ENCODE assay signal across 1 cellular context in the genomic region with DNA sequence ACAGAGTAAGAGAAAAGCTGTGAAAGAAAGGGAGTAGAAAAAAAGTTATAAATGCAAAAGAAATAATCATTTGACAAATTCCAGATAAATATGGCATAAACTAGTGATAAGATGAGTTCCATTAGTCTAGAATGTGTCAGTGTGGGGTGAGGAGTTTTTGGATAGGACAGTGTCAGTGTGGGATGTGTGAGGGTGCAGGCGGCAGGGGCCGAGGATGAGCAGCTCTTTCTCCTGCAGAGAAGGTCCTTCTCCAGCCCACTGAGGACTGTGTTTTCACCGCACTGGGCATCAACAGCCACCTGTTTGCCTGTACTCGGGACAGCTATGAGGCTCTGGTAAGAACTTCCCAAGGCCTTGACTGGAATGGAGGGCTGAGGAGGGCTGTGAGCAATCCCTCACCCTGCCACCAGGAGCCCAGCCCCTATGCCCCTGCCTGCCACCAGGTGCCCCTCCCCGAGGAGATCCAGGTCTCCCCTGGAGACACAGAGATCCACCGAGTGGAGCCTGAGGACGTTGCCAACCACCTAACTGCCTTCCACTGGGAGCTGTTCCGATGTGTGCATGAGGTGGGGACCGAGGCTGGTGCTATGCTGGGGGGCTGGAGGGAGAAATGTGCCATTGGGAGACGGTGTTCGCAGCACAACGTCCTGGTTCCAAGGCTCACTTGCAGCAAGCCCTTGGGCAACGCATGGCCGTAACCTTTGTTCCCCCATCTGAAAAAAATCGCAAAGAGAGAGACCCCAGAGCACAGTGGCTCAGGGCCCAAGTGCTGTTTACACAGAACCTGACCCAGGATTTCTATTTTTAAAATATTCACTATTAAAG.
A peak's percentile ranks its signal among the peaks of the same experiment; 100 is the strongest.
TF ChIP-seq lines count a peak whose summit lies in the region.

No MANE protein-coding gene starts in this region.

TF ChIP-seq in HepG2, 621 proteins besides CTCF, POLR2A, EP300 and RAD21 (continued from another document and continues in another):
- TF ChIP-seq ZNF646 (CRISPR knock-in tag; IDR thresholded peaks at IDR 0.05) (no peak), AKAP8 (CRISPR knock-in tag; IDR thresholded peaks at IDR 0.05) (no peak), HOXA9 (CRISPR knock-in tag; IDR thresholded peaks at IDR 0.05; ENCODE audit: borderline replicate concordance) (no peak), THAP11 (CRISPR knock-in tag; IDR thresholded peaks at IDR 0.05) (no peak), ZNF746 (CRISPR knock-in tag; IDR thresholded peaks at IDR 0.05) (0 out of 2 replicates have a peak, but pooled peaks have one; percentile 11), ZFY (CRISPR knock-in tag; IDR thresholded peaks at IDR 0.05) (peak; percentile 11; the same call in 1 of the 2 replicates), SCMH1 (CRISPR knock-in tag; IDR thresholded peaks at IDR 0.05; ENCODE audit: borderline replicate concordance) (no peak), ZNF598 (CRISPR knock-in tag; IDR thresholded peaks at IDR 0.05; ENCODE audit: borderline replicate concordance) (no peak), ZBTB1 (CRISPR knock-in tag; IDR thresholded peaks at IDR 0.05; ENCODE audit: borderline replicate concordance) (no peak), ARID5B (CRISPR knock-in tag; IDR thresholded peaks at IDR 0.05) (peak; percentile 18; the same call in 1 of the 2 replicates), ZNF20 (CRISPR knock-in tag; IDR thresholded peaks at IDR 0.05) (no peak), RBAK (CRISPR knock-in tag; IDR thresholded peaks at IDR 0.05) (no peak), ZNF232 (CRISPR knock-in tag; IDR thresholded peaks at IDR 0.05; ENCODE audit: borderline replicate concordance) (no peak), ZNF605 (CRISPR knock-in tag; IDR thresholded peaks at IDR 0.05) (peak; percentile 44; the same call in 1 of the 2 replicates), ATF2 (CRISPR knock-in tag; IDR thresholded peaks at IDR 0.05) (no peak), RCOR2 (CRISPR knock-in tag; IDR thresholded peaks at IDR 0.05) (no peak), MIER2 (CRISPR knock-in tag; IDR thresholded peaks at IDR 0.05) (no peak), HIC2 (CRISPR knock-in tag; IDR thresholded peaks at IDR 0.05; ENCODE audit: low read depth) (peak; percentile 75), U2AF1 (optimal IDR thresholded peaks at IDR 0.05; ENCODE audit: low read depth, low read length) (no peak), CCAR2 (optimal IDR thresholded peaks at IDR 0.05; ENCODE audit: low read depth, low read length) (no peak), ZNF687 (CRISPR knock-in tag; IDR thresholded peaks at IDR 0.05) (peak; percentile 63), HNF4A (CRISPR knock-in tag; IDR thresholded peaks at IDR 0.05) (peak; percentile 75), JUND (CRISPR knock-in tag; IDR thresholded peaks at IDR 0.05) (no peak), CENPT (CRISPR knock-in tag; IDR thresholded peaks at IDR 0.05; ENCODE audit: low read depth) (no peak), NPAS2 (CRISPR knock-in tag; IDR thresholded peaks at IDR 0.05; ENCODE audit: borderline replicate concordance) (no peak), ZBTB34 (CRISPR knock-in tag; IDR thresholded peaks at IDR 0.05) (no peak)
- TF ChIP-seq, protein P1, sequence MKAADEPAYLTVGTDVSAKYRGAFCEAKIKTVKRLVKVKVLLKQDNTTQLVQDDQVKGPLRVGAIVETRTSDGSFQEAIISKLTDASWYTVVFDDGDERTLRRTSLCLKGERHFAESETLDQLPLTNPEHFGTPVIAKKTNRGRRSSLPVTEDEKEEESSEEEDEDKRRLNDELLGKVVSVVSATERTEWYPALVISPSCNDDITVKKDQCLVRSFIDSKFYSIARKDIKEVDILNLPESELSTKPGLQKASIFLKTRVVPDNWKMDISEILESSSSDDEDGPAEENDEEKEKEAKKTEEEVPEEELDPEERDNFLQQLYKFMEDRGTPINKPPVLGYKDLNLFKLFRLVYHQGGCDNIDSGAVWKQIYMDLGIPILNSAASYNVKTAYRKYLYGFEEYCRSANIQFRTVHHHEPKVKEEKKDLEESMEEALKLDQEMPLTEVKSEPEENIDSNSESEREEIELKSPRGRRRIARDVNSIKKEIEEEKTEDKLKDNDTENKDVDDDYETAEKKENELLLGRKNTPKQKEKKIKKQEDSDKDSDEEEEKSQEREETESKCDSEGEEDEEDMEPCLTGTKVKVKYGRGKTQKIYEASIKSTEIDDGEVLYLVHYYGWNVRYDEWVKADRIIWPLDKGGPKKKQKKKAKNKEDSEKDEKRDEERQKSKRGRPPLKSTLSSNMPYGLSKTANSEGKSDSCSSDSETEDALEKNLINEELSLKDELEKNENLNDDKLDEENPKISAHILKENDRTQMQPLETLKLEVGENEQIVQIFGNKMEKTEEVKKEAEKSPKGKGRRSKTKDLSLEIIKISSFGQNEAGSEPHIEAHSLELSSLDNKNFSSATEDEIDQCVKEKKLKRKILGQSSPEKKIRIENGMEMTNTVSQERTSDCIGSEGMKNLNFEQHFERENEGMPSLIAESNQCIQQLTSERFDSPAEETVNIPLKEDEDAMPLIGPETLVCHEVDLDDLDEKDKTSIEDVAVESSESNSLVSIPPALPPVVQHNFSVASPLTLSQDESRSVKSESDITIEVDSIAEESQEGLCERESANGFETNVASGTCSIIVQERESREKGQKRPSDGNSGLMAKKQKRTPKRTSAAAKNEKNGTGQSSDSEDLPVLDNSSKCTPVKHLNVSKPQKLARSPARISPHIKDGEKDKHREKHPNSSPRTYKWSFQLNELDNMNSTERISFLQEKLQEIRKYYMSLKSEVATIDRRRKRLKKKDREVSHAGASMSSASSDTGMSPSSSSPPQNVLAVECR (CRISPR knock-in tag; IDR thresholded peaks at IDR 0.05; ENCODE audit: borderline replicate concordance), result peak; percentile 51
